25 cellular contexts compared by ENCODE assay signal in the genomic region with DNA sequence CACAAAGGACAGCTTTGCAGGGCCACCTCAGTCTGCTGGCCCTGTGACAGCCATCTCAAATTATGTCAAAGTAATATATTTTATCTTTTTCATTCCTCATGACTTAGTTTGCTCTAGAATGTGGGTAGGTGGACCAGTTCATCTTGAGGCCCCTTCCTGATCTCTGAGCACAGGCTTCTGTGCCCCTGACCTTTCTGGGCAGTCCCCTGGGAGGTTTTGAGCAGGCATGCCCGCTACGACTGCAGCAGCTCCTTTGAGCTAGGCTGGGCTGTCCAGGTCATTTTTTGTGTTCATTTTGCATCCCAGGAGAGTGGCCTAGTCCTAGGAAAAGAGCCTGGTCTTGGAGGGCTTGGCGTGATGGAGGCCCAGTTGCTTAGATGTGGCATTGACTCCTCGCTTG. TPM values are rescaled to one million over a fixed set of nuclear protein-coding genes. Genes with fewer than 3 reads are reported as not detected.
A peak's percentile ranks its signal among the peaks of the same experiment; 100 is the strongest.
DNase-seq lines count a peak whose midpoint lies in the region; ATAC-seq, FAIRE-seq and TF ChIP-seq lines count a peak whose summit lies in the region.
"Had no signal": no experiment of that assay in that cellular context is flagged by ENCODE, and none has a peak within 500 bp of the region (broad histone marks: within the 10 kb centered on the region; RNA-seq: fewer than 3 reads in every experiment).

No MANE protein-coding gene starts in this region.

- peak in 1 of 5 donors; percentile 35 for DNase-seq in CD4-positive, alpha-beta memory T cell
- DNase-seq in naive thymus-derived CD4-positive, alpha-beta T cell, result no peak
- no peak for DNase-seq in neural progenitor cell (ENCODE audit: low spot score)
- DNase-seq in HTR-8/SVneo (ENCODE audit: insufficient read length, low spot score), result no peak
- no peak for DNase-seq in EL
- DNase-seq: activated gamma-delta T cell treated with Interleukin-2 at 50 U/mL for 16 hours; cerebellar nuclear complex; DND-41; effector CD4-positive, alpha-beta T cell; foreskin melanocyte; hypothalamus; islet precursor cell; NCI-H1694; NCI-H2171; NCI-H524; nucleus accumbens; small intestine; stomach; T1000 had no signal

- CTCF ChIA-PET in CD4-positive, alpha-beta memory T cell (lab: Charles Lee; ENCODE audit: partially characterized antibody), result interaction anchor here (1.3 to 8.8 kb wide), 3 partner anchors 14 to 24 kb away, joined by 5 to 101 read pairs (median 26); no protein-coding TSS in a partner anchor
- CTCF ChIA-PET in naive thymus-derived CD4-positive, alpha-beta T cell (lab: Charles Lee), result interaction anchor here (0.6 to 20.4 kb wide), 3 partner anchors 9 to 104 kb away, joined by 4 to 424 read pairs (median 12); no protein-coding TSS in a partner anchor

- peaks cover 47 to 95% of the 10 kb centered on the region in 2 donors for H3K36me3 Mint-ChIP-seq in CD4-positive, alpha-beta memory T cell
- H3K36me3 Mint-ChIP-seq in activated T-helper 17 cell treated with anti-CD3 and anti-CD28 coated beads, Interleukin-2, amount 50 U/mL, for 72 hours (ENCODE audit: low read depth), result peaks cover 100% of the 10 kb centered on the region
- H3K36me3 Mint-ChIP-seq in naive thymus-derived CD4-positive, alpha-beta T cell, result peaks cover 12 to 70% (median 32%) of the 10 kb centered on the region in 5 donors
- no peaks in the 10 kb centered on the region for H3K36me3 Mint-ChIP-seq in neural progenitor cell
- H3K36me3 Mint-ChIP-seq: WTC11 had no signal

- intact Hi-C loops in CD4-positive, alpha-beta memory T cell (cut with micrococcal nuclease), result loop anchor here (2.0 kb wide), 1 partner anchor 13 kb away; no protein-coding TSS in a partner anchor
- intact Hi-C loops in naive thymus-derived CD4-positive, alpha-beta T cell (cut with micrococcal nuclease), result no loop called here

- no peaks in the 10 kb centered on the region for H3K27me3 ChIP-seq in BLaER1 treated with 17β-estradiol and CSF1 and Interleukin-3, amounts not matched to agents 10 nM and 100 nM
- H3K27me3 ChIP-seq in CD4-positive, alpha-beta memory T cell (ENCODE audit: insufficient read depth, low read length), result no peaks in the 10 kb centered on the region
- no peaks in the 10 kb centered on the region for H3K27me3 ChIP-seq in naive thymus-derived CD4-positive, alpha-beta T cell (ENCODE audit: control insufficient read depth in 2 of 2, insufficient read depth in 2 of 2, low read length in 2 of 2)
- H3K27me3 ChIP-seq in neural progenitor cell, result no peaks in the 10 kb centered on the region
- H3K27me3 ChIP-seq: SJSA1, stomach, tibial nerve had no signal

- no peak for TF ChIP-seq CTCF in neural progenitor cell (IDR thresholded peaks at IDR 0.05)

- H3K79me2 ChIP-seq in neural progenitor cell (ENCODE audit: low read depth), result no peaks in the 10 kb centered on the region

- peak overlapping the region in 7 of 11 experiments; percentile 5 to 96 (median 58); a peak in 9 of 22 replicates for H3K27ac ChIP-seq in BLaER1 treated with 17β-estradiol and CSF1 and Interleukin-3, amounts not matched to agents 10 nM and 100 nM
- peak overlapping the region; percentile 53 for H3K27ac ChIP-seq in CD4-positive, alpha-beta memory T cell (ENCODE audit: low read depth, low read length)
- peak overlapping the region; percentile 90 for H3K27ac ChIP-seq in naive thymus-derived CD4-positive, alpha-beta T cell (ENCODE audit: low read depth, low read length)
- H3K27ac ChIP-seq in neural progenitor cell, result no peak overlapping the region
- H3K27ac ChIP-seq: SJSA1, stomach, tibial nerve had no signal

- H3K9me3 Mint-ChIP-seq in CD4-positive, alpha-beta memory T cell, result no peaks in the 10 kb centered on the region
- no peaks in the 10 kb centered on the region for H3K9me3 Mint-ChIP-seq in activated T-helper 17 cell treated with anti-CD3 and anti-CD28 coated beads, Interleukin-2, amount 50 U/mL, for 72 hours
- no peaks in the 10 kb centered on the region for H3K9me3 Mint-ChIP-seq in naive thymus-derived CD4-positive, alpha-beta T cell
- no peaks in the 10 kb centered on the region for H3K9me3 Mint-ChIP-seq in neural progenitor cell
- H3K9me3 Mint-ChIP-seq: WTC11 had no signal

- peak overlapping the region; percentile 65 to 93 (median 88) for H3K27ac Mint-ChIP-seq in CD4-positive, alpha-beta memory T cell
- no peak overlapping the region for H3K27ac Mint-ChIP-seq in activated T-helper 17 cell treated with anti-CD3 and anti-CD28 coated beads, Interleukin-2, amount 50 U/mL, for 72 hours
- peak overlapping the region in 8 of 9 donors; percentile 18 to 100 (median 91) for H3K27ac Mint-ChIP-seq in naive thymus-derived CD4-positive, alpha-beta T cell
- no peak overlapping the region for H3K27ac Mint-ChIP-seq in neural progenitor cell
- H3K27ac Mint-ChIP-seq: WTC11 had no signal

- H3K27me3 Mint-ChIP-seq in CD4-positive, alpha-beta memory T cell, result no peaks in the 10 kb centered on the region
- no peaks in the 10 kb centered on the region for H3K27me3 Mint-ChIP-seq in activated T-helper 17 cell treated with anti-CD3 and anti-CD28 coated beads, Interleukin-2, amount 50 U/mL, for 72 hours
- no peaks in the 10 kb centered on the region for H3K27me3 Mint-ChIP-seq in naive thymus-derived CD4-positive, alpha-beta T cell
- H3K27me3 Mint-ChIP-seq in neural progenitor cell (ENCODE audit: insufficient read depth, low read depth), result peaks cover 3% of the 10 kb centered on the region

- peaks cover 0 to 71% (median 42%) of the 10 kb centered on the region in 11 experiments; a peak in 15 of 22 replicates for H4K20me1 ChIP-seq in BLaER1 treated with 17β-estradiol and CSF1 and Interleukin-3, amounts not matched to agents 10 nM and 100 nM
- no peaks in the 10 kb centered on the region for H4K20me1 ChIP-seq in neural progenitor cell (ENCODE audit: low read depth)

- no peaks in the 10 kb centered on the region for H3F3A ChIP-seq in neural progenitor cell (ENCODE audit: low read depth)

- H3K4me3 ChIP-seq in BLaER1 treated with 17β-estradiol and CSF1 and Interleukin-3, amounts not matched to agents 10 nM and 100 nM, result no peak overlapping the region
- no peak overlapping the region for H3K4me3 ChIP-seq in CD4-positive, alpha-beta memory T cell (ENCODE audit: low read length in 2 of 2)
- no peak overlapping the region for H3K4me3 ChIP-seq in naive thymus-derived CD4-positive, alpha-beta T cell (ENCODE audit: low read length)
- H3K4me3 ChIP-seq in neural progenitor cell, result no peak overlapping the region
- H3K4me3 ChIP-seq: SJSA1, stomach, tibial nerve had no signal

- peak overlapping the region; percentile 10 to 92 (median 80) for H3K4me3 Mint-ChIP-seq in CD4-positive, alpha-beta memory T cell
- peak overlapping the region; percentile 84 for H3K4me3 Mint-ChIP-seq in activated T-helper 17 cell treated with anti-CD3 and anti-CD28 coated beads, Interleukin-2, amount 50 U/mL, for 72 hours
- H3K4me3 Mint-ChIP-seq in naive thymus-derived CD4-positive, alpha-beta T cell, result peak overlapping the region; percentile 30 to 99 (median 71)
- H3K4me3 Mint-ChIP-seq in neural progenitor cell, result no peak overlapping the region
- H3K4me3 Mint-ChIP-seq: WTC11 had no signal

- H3K36me3 ChIP-seq in BLaER1 treated with 17β-estradiol and CSF1 and Interleukin-3, amounts not matched to agents 10 nM and 100 nM, result peaks cover 70 to 100% (median 87%) of the 10 kb centered on the region in 11 experiments
- H3K36me3 ChIP-seq in CD4-positive, alpha-beta memory T cell (ENCODE audit: insufficient read depth, low read length), result peaks cover 75% of the 10 kb centered on the region
- H3K36me3 ChIP-seq in naive thymus-derived CD4-positive, alpha-beta T cell (ENCODE audit: control insufficient read depth in 2 of 3, insufficient read depth in 3 of 3, low read length in 3 of 3), result peaks cover 12 to 78% (median 16%) of the 10 kb centered on the region in 3 experiments
- H3K36me3 ChIP-seq in neural progenitor cell, result no peaks in the 10 kb centered on the region
- H3K36me3 ChIP-seq: SJSA1, tibial nerve had no signal

- peaks cover 98 to 100% (median 100%) of the 10 kb centered on the region in 10 experiments for H3K4me1 ChIP-seq in BLaER1 treated with 17β-estradiol and CSF1 and Interleukin-3, amounts not matched to agents 10 nM and 100 nM
- peaks cover 100% of the 10 kb centered on the region for H3K4me1 ChIP-seq in CD4-positive, alpha-beta memory T cell (ENCODE audit: insufficient read depth, low read length)
- peaks cover 95 to 99% of the 10 kb centered on the region in 2 donors for H3K4me1 ChIP-seq in naive thymus-derived CD4-positive, alpha-beta T cell (ENCODE audit: control insufficient read depth in 2 of 2, insufficient read depth in 2 of 2, low read length in 2 of 2)
- peaks cover 7% of the 10 kb centered on the region for H3K4me1 ChIP-seq in neural progenitor cell
- H3K4me1 ChIP-seq: SJSA1 had no signal

- H2AFZ ChIP-seq in neural progenitor cell (replicated peaks), result no peak overlapping the region

- peak overlapping the region; percentile 58 to 100 (median 99) for H3K4me2 ChIP-seq in BLaER1 treated with 17β-estradiol and CSF1 and Interleukin-3, amounts not matched to agents 10 nM and 100 nM
- H3K4me2 ChIP-seq in neural progenitor cell, result no peak overlapping the region

- POLR2A ChIA-PET in CD4-positive, alpha-beta memory T cell (lab: Charles Lee; ENCODE audit: partially characterized antibody), result interaction anchor here (1.3 to 21.6 kb wide), 3 partner anchors 11 to 24 kb away, joined by 4 to 786 read pairs (median 185); no protein-coding TSS in a partner anchor
- POLR2A ChIA-PET in naive thymus-derived CD4-positive, alpha-beta T cell (lab: Charles Lee), result interaction anchor here (0.6 to 30.7 kb wide), 5 partner anchors 4 to 352 kb away, joined by 3 to 722 read pairs (median 3); a partner anchor contains a TSS

- no peaks in the 10 kb centered on the region for H3K9me3 ChIP-seq in BLaER1 treated with 17β-estradiol and CSF1 and Interleukin-3, amounts not matched to agents 10 nM and 100 nM (replicated peaks in 1 of 11)
- H3K9me3 ChIP-seq in CD4-positive, alpha-beta memory T cell (ENCODE audit: control insufficient read depth in 1 of 2, low read length in 2 of 2), result no peaks in the 10 kb centered on the region
- H3K9me3 ChIP-seq in naive thymus-derived CD4-positive, alpha-beta T cell (ENCODE audit: control insufficient read depth in 2 of 3, low read length in 3 of 3), result no peaks in the 10 kb centered on the region
- H3K9me3 ChIP-seq in neural progenitor cell (ENCODE audit: low read depth), result no peaks in the 10 kb centered on the region
- H3K9me3 ChIP-seq: SJSA1, stomach, tibial nerve had no signal

- FAIRE-seq in HTR-8/SVneo (lab: Jason Lieb, UNC), result no peak
- FAIRE-seq: GM12892, small intestine had no signal

- no peak overlapping the region for H3K9ac ChIP-seq in BLaER1 treated with 17β-estradiol and CSF1 and Interleukin-3, amounts not matched to agents 10 nM and 100 nM
- H3K9ac ChIP-seq in neural progenitor cell, result no peak overlapping the region

- peaks cover 82 to 100% (median 97%) of the 10 kb centered on the region in 4 donors for H3K4me1 Mint-ChIP-seq in CD4-positive, alpha-beta memory T cell
- H3K4me1 Mint-ChIP-seq in activated T-helper 17 cell treated with anti-CD3 and anti-CD28 coated beads, Interleukin-2, amount 50 U/mL, for 72 hours, result peaks cover 88% of the 10 kb centered on the region
- H3K4me1 Mint-ChIP-seq in naive thymus-derived CD4-positive, alpha-beta T cell, result peaks cover 88 to 100% (median 99%) of the 10 kb centered on the region in 7 donors
- H3K4me1 Mint-ChIP-seq in neural progenitor cell, result peaks cover 16% of the 10 kb centered on the region

- no peak for ATAC-seq in activated T-helper 17 cell treated with anti-CD3 and anti-CD28 coated beads, Interleukin-2, amount 50 U/mL, for 72 hours (replicated peaks)
- ATAC-seq in naive thymus-derived CD4-positive, alpha-beta T cell, result no peak
- ATAC-seq: WTC11 had no signal

RNA-seq across cellular contexts. Expression of a gene that starts 42.7 kb away (rescaled TPM):
- 10 to 100 TPM; 53.5 to 54.5 TPM for total RNA-seq in CD4-positive, alpha-beta memory T cell
- polyA plus RNA-seq in CD4-positive, alpha-beta memory T cell, result 10 to 100 TPM; 33.5 to 38.9 TPM
- 10 to 100 TPM; 63.4 to 64.9 TPM for total RNA-seq in activated T-helper 17 cell treated with anti-CD3 and anti-CD28 coated beads, Interleukin-2, amount 50 U/mL, for 72 hours
- 10 to 100 TPM; 38.7 to 73.0 (median 59.6) TPM for total RNA-seq in naive thymus-derived CD4-positive, alpha-beta T cell
- polyA plus RNA-seq in naive thymus-derived CD4-positive, alpha-beta T cell, result 10 to 100 TPM; 33.5 to 53.4 TPM
- total RNA-seq in neural progenitor cell (ENCODE audit: low replicate concordance), result 45.2 and 47.5 TPM in 2 replicates

Comparison
In these comparisons a context has a peak if more than half of its experiments do, and no peak if none do; other contexts are left out.
1. H3K27ac Mint-ChIP-seq: peak in CD4-positive, alpha-beta memory T cell (7 of 7) and naive thymus-derived CD4-positive, alpha-beta T cell (8 of 9); none in activated T-helper 17 cell treated with anti-CD3 and anti-CD28 coated beads, Interleukin-2, amount 50 U/mL, for 72 hours (single experiment) and neural progenitor cell (single experiment).